9 cellular contexts compared by ENCODE assay signal in genomic region chr17:13114601-13115024, GRCh38.
DNase-seq lines count a peak whose midpoint lies in the region; ATAC-seq and TF ChIP-seq lines count a peak whose summit lies in the region.
"Had no signal": no experiment of that assay in that cellular context is flagged by ENCODE, and none has a peak within 500 bp of the region (broad histone marks: within the 10 kb centered on the region; RNA-seq: fewer than 3 reads in every experiment).

No MANE protein-coding gene starts in this region.

- H3K4me1 Mint-ChIP-seq in activated CD8-positive, alpha-beta T cell treated with anti-CD3 and anti-CD28 coated beads, Interleukin-2, amount 10 ng/mL, durations not matched to agents 7 days and 5 days (ENCODE audit: low read depth) = no peaks in the 10 kb centered on the region

- CTCF ChIA-PET in activated CD8-positive, alpha-beta T cell treated with anti-CD3 and anti-CD28 coated beads, Interleukin-2, amount 10 ng/mL, durations not matched to agents 7 days and 5 days (lab: Charles Lee) = interaction anchor here (0.6 to 1.6 kb wide), 2 partner anchors 14 to 83 kb away, joined by 3 to 4 read pairs; no protein-coding TSS in a partner anchor

- no peak overlapping the region for H3K27ac ChIP-seq in MM.1S (ENCODE audit: low read length)
- no peak overlapping the region for H3K27ac ChIP-seq in thoracic aorta

- H3K36me3 ChIP-seq in MM.1S (replicated peaks; ENCODE audit: insufficient read depth, low read length) (no peaks in the 10 kb centered on the region), thoracic aorta (no peaks in the 10 kb centered on the region)

- H3K27ac Mint-ChIP-seq in activated CD8-positive, alpha-beta T cell treated with anti-CD3 and anti-CD28 coated beads, Interleukin-2, amount 10 ng/mL, durations not matched to agents 7 days and 5 days = no peak overlapping the region
- H3K27ac Mint-ChIP-seq: stimulated activated naive CD8-positive, alpha-beta T cell treated with anti-CD3 and anti-CD28 coated beads, Interleukin-15, Interleukin-2, amounts not matched to agents 100 ng/mL and 50 ng/mL, for 24 hours had no signal

- no peaks in the 10 kb centered on the region for H3K36me3 Mint-ChIP-seq in activated CD8-positive, alpha-beta T cell treated with anti-CD3 and anti-CD28 coated beads, Interleukin-2, amount 10 ng/mL, durations not matched to agents 7 days and 5 days (ENCODE audit: low read depth)

- no peaks in the 10 kb centered on the region for H4K20me1 ChIP-seq in MM.1S (ENCODE audit: insufficient read depth, low read length)

- peak; percentile 18 for DNase-seq in stimulated activated CD4-positive, alpha-beta T cell treated with anti-CD3 and anti-CD28 coated beads, Interleukin-15, amount 100 ng/mL, for 24 hours
- DNase-seq in stimulated activated CD4-positive, alpha-beta T cell treated with anti-CD3 and anti-CD28 coated beads, Interleukin-4, amount 100 ng/mL, for 4 hours = no peak
- DNase-seq in MM.1S (no peak), iPS DF 19.7 (ENCODE audit: low read depth, low spot score) (peak; percentile 17), thoracic aorta (ENCODE audit: low spot score) (no peak), activated gamma-delta T cell treated with Interleukin-2 at 50 U/mL for 16 hours (no peak)
- peak; percentile 21 for DNase-seq in activated CD8-positive, alpha-beta T cell treated with anti-CD3 and anti-CD28 coated beads, Interleukin-2, amount 10 ng/mL, durations not matched to agents 7 days and 5 days

- H3K9ac ChIP-seq in MM.1S (ENCODE audit: low read length) = no peak overlapping the region

- no peaks in the 10 kb centered on the region for H3K9me3 Mint-ChIP-seq in activated CD8-positive, alpha-beta T cell treated with anti-CD3 and anti-CD28 coated beads, Interleukin-2, amount 10 ng/mL, durations not matched to agents 7 days and 5 days (ENCODE audit: insufficient read depth)
- H3K9me3 Mint-ChIP-seq: stimulated activated naive CD8-positive, alpha-beta T cell treated with anti-CD3 and anti-CD28 coated beads, Interleukin-15, Interleukin-2, amounts not matched to agents 100 ng/mL and 50 ng/mL, for 24 hours had no signal

- H3K4me3 ChIP-seq in MM.1S (ENCODE audit: low read length) = no peak overlapping the region
- H3K4me3 ChIP-seq in thoracic aorta = peak overlapping the region; percentile 32

- no peak for ATAC-seq in activated CD8-positive, alpha-beta T cell treated with anti-CD3 and anti-CD28 coated beads, Interleukin-2, amount 10 ng/mL, durations not matched to agents 7 days and 5 days
- ATAC-seq in thoracic aorta (ENCODE audit: insufficient number of reproducible peaks, low FRiP score, low read depth) (no peak), HG02571 (IDR thresholded peaks at IDR 0.05; ENCODE audit: unreplicated experiment) (no peak)

- H3K4me2 ChIP-seq in MM.1S (ENCODE audit: low read depth, low read length) = peak overlapping the region; percentile 12; the same call in 1 of the 2 replicates

- 0 out of 2 replicates have a peak overlapping the region, but pooled peaks have one; percentile 27 for H2AFZ ChIP-seq in MM.1S (ENCODE audit: low read length)

- POLR2A ChIA-PET in activated CD8-positive, alpha-beta T cell treated with anti-CD3 and anti-CD28 coated beads, Interleukin-2, amount 10 ng/mL, durations not matched to agents 7 days and 5 days (lab: Charles Lee) = no interaction called here

- H3K27me3 Mint-ChIP-seq in activated CD8-positive, alpha-beta T cell treated with anti-CD3 and anti-CD28 coated beads, Interleukin-2, amount 10 ng/mL, durations not matched to agents 7 days and 5 days (ENCODE audit: low read depth) = no peaks in the 10 kb centered on the region

- H3K9me3 ChIP-seq in MM.1S (replicated peaks; ENCODE audit: insufficient read depth, low read length) = no peaks in the 10 kb centered on the region
- no peaks in the 10 kb centered on the region for H3K9me3 ChIP-seq in thoracic aorta

- H3F3A ChIP-seq in MM.1S (ENCODE audit: insufficient read depth, low read length) = no peaks in the 10 kb centered on the region

- H3K4me1 ChIP-seq in MM.1S (ENCODE audit: low read length) = no peaks in the 10 kb centered on the region
- no peaks in the 10 kb centered on the region for H3K4me1 ChIP-seq in thoracic aorta (ENCODE audit: control insufficient read depth in 1 of 2, low read depth in 2 of 2)

- H3K27me3 ChIP-seq in MM.1S (replicated peaks; ENCODE audit: insufficient read depth, low read length) (no peaks in the 10 kb centered on the region), thoracic aorta (replicated peaks; ENCODE audit: insufficient read depth) (no peaks in the 10 kb centered on the region)

- H3K4me3 Mint-ChIP-seq in activated CD8-positive, alpha-beta T cell treated with anti-CD3 and anti-CD28 coated beads, Interleukin-2, amount 10 ng/mL, durations not matched to agents 7 days and 5 days = no peak overlapping the region
- H3K4me3 Mint-ChIP-seq: stimulated activated naive CD8-positive, alpha-beta T cell treated with anti-CD3 and anti-CD28 coated beads, Interleukin-15, Interleukin-2, amounts not matched to agents 100 ng/mL and 50 ng/mL, for 24 hours had no signal

- no peaks in the 10 kb centered on the region for H3K79me2 ChIP-seq in MM.1S (ENCODE audit: low read length)

- H3K9me2 ChIP-seq in MM.1S (replicated peaks; ENCODE audit: insufficient read depth, low read length) = no peaks in the 10 kb centered on the region

- TF ChIP-seq CTCF in MM.1S (IDR thresholded peaks at IDR 0.05; ENCODE audit: low read length) (peak; percentile 37), thoracic aorta (IDR thresholded peaks at IDR 0.05) (peak; percentile 41)

Comparison
In these comparisons a context has a peak if more than half of its experiments do, and no peak if none do; other contexts are left out.
1. DNase-seq: peak in stimulated activated CD4-positive, alpha-beta T cell treated with anti-CD3 and anti-CD28 coated beads, Interleukin-15, amount 100 ng/mL, for 24 hours (single experiment), activated CD8-positive, alpha-beta T cell treated with anti-CD3 and anti-CD28 coated beads, Interleukin-2, amount 10 ng/mL, durations not matched to agents 7 days and 5 days (single experiment) and iPS DF 19.7 (single experiment); none in stimulated activated CD4-positive, alpha-beta T cell treated with anti-CD3 and anti-CD28 coated beads, Interleukin-4, amount 100 ng/mL, for 4 hours (0 of 2), MM.1S (single experiment), thoracic aorta (single experiment) and activated gamma-delta T cell treated with Interleukin-2 at 50 U/mL for 16 hours (single experiment).